1 cellular context compared by ENCODE assay signal in the genomic region with DNA sequence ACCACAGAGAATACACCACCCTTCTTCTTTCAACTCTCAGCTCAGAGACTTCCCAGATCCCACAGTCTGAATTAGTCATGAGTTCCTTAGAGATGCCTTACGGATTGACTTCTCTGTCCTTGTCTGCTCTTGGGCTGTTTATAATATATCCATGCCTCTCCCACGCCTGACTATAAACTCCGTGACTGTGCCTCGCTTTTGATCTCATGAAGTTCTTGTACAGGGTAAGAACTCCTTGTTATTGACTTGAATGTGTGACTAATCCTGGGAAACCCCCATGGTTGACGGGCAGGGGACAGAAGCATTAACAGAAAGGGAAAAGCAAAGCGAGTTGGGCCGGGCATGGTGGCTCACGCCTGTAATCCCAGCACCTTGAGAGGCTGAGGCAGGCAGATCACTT.
TF ChIP-seq lines count a peak whose summit lies in the region.

No MANE protein-coding gene starts in this region.

TF ChIP-seq in IMR-90, 13 proteins besides CTCF, POLR2A, EP300 and RAD21 (continued from another document):
- no peak; the same call in 1 of the 2 replicates for TF ChIP-seq MAZ (IDR thresholded peaks at IDR 0.05; ENCODE audit: borderline replicate concordance, low read depth, low read length)
- TF ChIP-seq NFE2L2 (IDR thresholded peaks at IDR 0.05; ENCODE audit: low read depth, low read length), result peak; percentile 48; the same call in 1 of the 2 replicates
- no peak for TF ChIP-seq MXI1 (IDR thresholded peaks at IDR 0.05; ENCODE audit: borderline replicate concordance, low read depth, low read length)
TF ChIP-seq in IMR-90: peak in this region for 5.
